9 cellular contexts compared by ENCODE assay signal in the genomic region with DNA sequence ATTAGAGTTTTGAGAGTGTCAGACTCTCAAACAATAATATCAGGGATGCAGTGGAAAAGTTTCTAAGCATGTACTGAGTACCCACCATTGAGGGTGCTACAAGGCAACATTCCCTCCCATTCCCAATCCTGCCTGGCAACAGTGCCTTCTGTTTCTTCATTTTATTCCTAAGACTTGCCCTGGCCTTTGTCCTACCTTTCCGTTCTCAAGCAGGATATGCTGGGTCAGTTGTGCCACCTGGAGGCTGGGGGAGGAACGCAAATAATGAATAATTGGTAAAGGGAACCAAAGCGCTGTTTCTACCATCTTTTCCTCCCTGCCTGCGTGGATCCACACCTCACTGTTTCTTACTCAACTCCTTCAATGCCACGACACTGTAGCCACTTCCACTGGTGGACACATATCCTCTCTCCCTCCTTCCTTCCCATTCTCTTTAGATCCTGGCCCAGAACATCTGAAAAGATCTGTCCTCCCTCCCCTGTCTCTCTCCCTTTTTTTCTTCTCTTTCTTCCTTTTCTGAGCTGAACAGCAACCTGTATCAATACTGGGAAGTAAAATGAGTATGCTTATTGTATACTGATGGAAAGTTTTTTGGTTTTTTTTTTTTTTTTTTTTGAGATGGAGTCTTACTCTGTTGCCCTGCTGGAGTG.
DNase-seq lines count a peak whose midpoint lies in the region; ATAC-seq and TF ChIP-seq lines count a peak whose summit lies in the region.
"Had no signal": no experiment of that assay in that cellular context is flagged by ENCODE, and none has a peak within 500 bp of the region (broad histone marks: within the 10 kb centered on the region; RNA-seq: fewer than 3 reads in every experiment).

No MANE protein-coding gene starts in this region.

- DNase-seq in NCI-H1694 treated with DMSO at 0.1 percent for 48 hours (lab: John Stamatoyannopoulos, UW) = peak; percentile 24
- DNase-seq in NCI-H1694 (lab: John Stamatoyannopoulos, UW) = no peak
- DNase-seq in HK-2 (ENCODE audit: unreplicated experiment) = peak; percentile 30
- peak; percentile 59 to 83 (median 61) for DNase-seq in Peyer's patch
- peak; percentile 80 for DNase-seq in activated effector memory CD4-positive, alpha-beta T cell treated with anti-CD3 and anti-CD28 coated beads, Interleukin-2, amount 50 U/mL, for 16 hours
- peak in 1 of 5 donors; percentile 44 for DNase-seq in heart left ventricle
- peak; percentile 56 for DNase-seq in stimulated activated CD4-positive, alpha-beta T cell treated with anti-CD3 and anti-CD28 coated beads, Interleukin-15, amount 100 ng/mL, for 24 hours
- no peak for DNase-seq in mesenteric fat pad (ENCODE audit: low spot score)

- H3K9me3 ChIP-seq in Peyer's patch (no peaks in the 10 kb centered on the region), heart left ventricle (no peaks in the 10 kb centered on the region)

- H3K4me3 ChIP-seq in Peyer's patch = no peak overlapping the region
- no peak overlapping the region for H3K4me3 ChIP-seq in heart left ventricle
- H3K4me3 ChIP-seq: BLaER1 treated with 17β-estradiol and CSF1 and Interleukin-3, amounts not matched to agents 10 nM and 100 nM had no signal

- intact Hi-C loops in heart left ventricle (cut with DNase I) = loop anchor here in 7 of 10 donors (2.0 to 10.0 kb wide), 9 partner anchors 61 to 484 kb away; no protein-coding TSS in a partner anchor

- H3K27ac ChIP-seq in Peyer's patch (peak overlapping the region in 1 of 4 donors; percentile 51), heart left ventricle (peak overlapping the region in 8 of 12 donors; percentile 0 to 55 (median 9))
- H3K27ac ChIP-seq: BLaER1 treated with 17β-estradiol and CSF1 and Interleukin-3, amounts not matched to agents 10 nM and 100 nM had no signal

- peak; percentile 31 to 76 (median 64) for TF ChIP-seq CTCF in Peyer's patch (IDR thresholded peaks at IDR 0.05)
- TF ChIP-seq CTCF in heart left ventricle (IDR thresholded peaks at IDR 0.05) = peak; percentile 28 to 66 (median 48)

- no peak for TF ChIP-seq POLR2A in Peyer's patch (IDR thresholded peaks at IDR 0.05)
- TF ChIP-seq POLR2A in heart left ventricle (IDR thresholded peaks at IDR 0.05) = no peak

- H3K4me1 ChIP-seq in Peyer's patch (no peaks in the 10 kb centered on the region), heart left ventricle (peaks cover 0 to 45% (median 36%) of the 10 kb centered on the region in 12 donors)

- ATAC-seq in heart left ventricle = peak; percentile 48 to 68 (median 62)

- H3K36me3 ChIP-seq in Peyer's patch (no peaks in the 10 kb centered on the region), heart left ventricle (peaks cover 0 to 23% (median 0%) of the 10 kb centered on the region in 9 donors)
- H3K36me3 ChIP-seq: BLaER1 treated with 17β-estradiol and CSF1 and Interleukin-3, amounts not matched to agents 10 nM and 100 nM had no signal

- H3K27me3 ChIP-seq in Peyer's patch (no peaks in the 10 kb centered on the region), heart left ventricle (no peaks in the 10 kb centered on the region)
- H3K27me3 ChIP-seq: BLaER1 treated with 17β-estradiol and CSF1 and Interleukin-3, amounts not matched to agents 10 nM and 100 nM had no signal

- WGBS in heart left ventricle, 4 donors = 44 to 58% (median 54%) methylated on average over 5 of the region's 5 CpGs

Comparison
In these comparisons a context has a peak if more than half of its experiments do, and no peak if none do; other contexts are left out.
1. DNase-seq: peak in NCI-H1694 treated with DMSO at 0.1 percent for 48 hours (single experiment), HK-2 (single experiment), Peyer's patch (3 of 3), activated effector memory CD4-positive, alpha-beta T cell treated with anti-CD3 and anti-CD28 coated beads, Interleukin-2, amount 50 U/mL, for 16 hours (single experiment) and stimulated activated CD4-positive, alpha-beta T cell treated with anti-CD3 and anti-CD28 coated beads, Interleukin-15, amount 100 ng/mL, for 24 hours (single experiment); none in NCI-H1694 (single experiment) and mesenteric fat pad (single experiment).